Comparison of ENCODE assay signal across 16 cellular contexts in the genomic region with DNA sequence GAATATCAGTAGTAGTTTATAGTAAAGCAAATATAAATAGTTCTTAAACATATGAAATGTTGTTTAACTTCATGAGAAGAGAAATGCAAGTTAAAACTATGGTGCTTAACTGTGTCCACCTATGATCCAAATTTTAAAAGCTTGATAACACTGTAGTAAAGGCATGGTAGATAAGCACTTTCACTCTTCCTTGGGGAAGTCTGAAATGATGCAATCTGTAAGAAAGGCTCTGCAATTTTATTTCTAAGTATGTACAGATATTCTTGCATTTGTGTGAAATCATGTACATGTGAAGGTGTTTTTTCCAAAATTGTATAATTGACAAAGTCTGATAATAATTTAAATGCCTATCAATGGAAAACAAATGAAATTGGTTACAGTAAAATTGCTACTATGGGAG.
"Had no signal": no experiment of that assay in that cellular context is flagged by ENCODE, and none has a peak within 500 bp of the region (broad histone marks: within the 10 kb centered on the region; RNA-seq: fewer than 3 reads in every experiment).

No MANE protein-coding gene starts in this region.

- ATAC-seq: effector memory CD8-positive, alpha-beta T cell; lower lobe of right lung; pancreas; sciatic nerve had no signal

- DNase-seq: activated CD4-positive, CD25-positive, alpha-beta regulatory T cell treated with anti-CD3 and anti-CD28 coated beads, Interleukin-2, amount 50 U/mL, for 72 hours; activated naive CD4-positive, alpha-beta T cell; activated naive CD8-positive, alpha-beta T cell treated with anti-CD3 and anti-CD28 coated beads, Interleukin-2, amount 10 ng/mL, durations not matched to agents 7 days and 5 days; activated T-cell treated with anti-CD3 and anti-CD28 coated beads for 4 hours; anterior cingulate cortex; brain microvascular endothelial cell; cerebellar nuclear complex; dermis blood vessel endothelial cell; effector memory CD8-positive, alpha-beta T cell; foreskin fibroblast; immature natural killer cell; lower lobe of right lung; pancreas; spleen; T-helper 2 cell had no signal

- H3K27me3 ChIP-seq: brain microvascular endothelial cell, pancreas, spleen had no signal

- H3K9me3 ChIP-seq: lower lobe of right lung, pancreas, spleen had no signal

- H3K4me1 ChIP-seq: lower lobe of right lung, pancreas had no signal

- H3K4me3 ChIP-seq: lower lobe of right lung, pancreas, spleen had no signal

- H3K36me3 ChIP-seq: brain microvascular endothelial cell, pancreas had no signal
